7 cellular contexts compared by ENCODE assay signal in genomic region chr18:5237083-5237722, GRCh38. TPM values are rescaled to one million over a fixed set of nuclear protein-coding genes. Genes with fewer than 3 reads are reported as not detected.
DNase-seq lines count a peak whose midpoint lies in the region; ATAC-seq and TF ChIP-seq lines count a peak whose summit lies in the region.

No MANE protein-coding gene starts in this region.

- ATAC-seq in GM21390 (IDR thresholded peaks at IDR 0.05; ENCODE audit: unreplicated experiment) (peak; percentile 40), omental fat pad (ENCODE audit: low FRiP score) (peak; percentile 24)

- peak overlapping the region; percentile 79 for H3K4me3 ChIP-seq in GM08714 (ENCODE audit: low read length)
- peak overlapping the region; percentile 86 for H3K4me3 ChIP-seq in WI38 (ENCODE audit: low read depth, low read length)
- H3K4me3 ChIP-seq in fibroblast of villous mesenchyme (ENCODE audit: low read depth, low read length), result peak overlapping the region; percentile 90

- TF ChIP-seq CTCF in WI38 (IDR thresholded peaks at IDR 0.05; ENCODE audit: low read depth, low read length) (no peak), fibroblast of villous mesenchyme (IDR thresholded peaks at IDR 0.05; ENCODE audit: insufficient read depth, low read depth, low read length) (no peak), omental fat pad (IDR thresholded peaks at IDR 0.05) (no peak)

- peak; percentile 4 for DNase-seq in HS-27A (ENCODE audit: low read depth)
- DNase-seq in fibroblast of villous mesenchyme (ENCODE audit: low read depth), result no peak
- DNase-seq in omental fat pad (ENCODE audit: low spot score), result no peak
- no peak for DNase-seq in SIG-M5 treated with dmso at 0.1 percent for 504 hours (lab: John Stamatoyannopoulos, UW; ENCODE audit: unreplicated experiment)

RNA-seq across cellular contexts. Expression of gene AKAIN1, which starts 40.1 kb away (rescaled TPM):
- not detected in 2 replicates for total RNA-seq in fibroblast of villous mesenchyme
- not detected for total RNA-seq in omental fat pad

RNA-seq across cellular contexts. Expression of gene ZBTB14, which starts 58.3 kb away (rescaled TPM):
- 10.6 and 14.2 TPM in 2 replicates for total RNA-seq in fibroblast of villous mesenchyme
- total RNA-seq in omental fat pad, result 10 to 100 TPM in 2 of 4 donors, 1 to 10 TPM in 2; 6.8 to 18.8 (median 10.9) TPM
